ENCODE assay signal across 8 cellular contexts in the genomic region with DNA sequence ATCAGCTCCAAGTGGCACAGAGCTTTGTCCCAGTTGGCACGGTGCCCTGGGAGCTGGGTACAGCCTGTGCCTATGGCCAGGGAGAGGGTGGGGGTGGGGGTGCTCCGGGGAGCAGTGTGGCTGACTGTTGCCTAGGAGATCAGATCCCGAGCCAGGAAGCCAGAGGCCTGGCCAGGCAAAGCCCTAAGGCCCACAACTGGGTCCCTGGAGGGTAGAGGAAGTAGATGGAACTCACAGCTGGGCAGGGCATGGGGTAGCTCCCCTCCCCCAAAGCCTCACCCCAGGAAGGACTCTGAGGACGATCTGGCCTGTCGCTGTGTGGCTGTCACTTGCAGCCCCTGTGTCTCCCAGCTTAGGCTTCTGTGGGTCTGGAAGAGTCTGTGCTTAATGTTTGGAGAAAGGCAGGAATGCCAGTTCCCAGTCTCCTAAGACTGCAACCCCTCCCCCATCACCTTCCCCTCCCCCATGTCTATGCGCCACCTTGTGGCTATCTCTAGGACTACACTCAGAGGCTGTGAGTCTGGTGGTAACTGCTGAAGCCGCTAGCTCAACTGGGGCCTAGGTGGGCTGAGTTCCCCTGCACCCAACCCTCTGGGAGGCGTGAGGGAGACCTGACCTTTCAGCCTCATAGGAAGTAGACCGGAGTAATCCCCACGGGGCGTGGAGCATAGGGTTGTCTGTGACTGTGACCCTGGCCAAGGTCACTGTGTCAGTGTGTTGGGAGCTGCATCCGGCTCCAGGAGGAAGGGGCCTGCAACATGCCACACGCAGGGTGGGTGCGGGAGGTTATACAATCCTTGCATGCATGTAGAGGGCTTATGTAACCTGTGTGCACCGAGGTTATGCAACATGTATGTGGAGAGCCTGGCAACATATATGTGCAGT. TPM values are rescaled to one million over a fixed set of nuclear protein-coding genes. Genes with fewer than 3 reads are reported as not detected.
DNase-seq lines count a peak whose midpoint lies in the region; ATAC-seq and TF ChIP-seq lines count a peak whose summit lies in the region.

No MANE protein-coding gene starts in this region.

- H3K4me3 ChIP-seq in mucosa of descending colon = no peak overlapping the region

- no peaks in the 10 kb centered on the region for H3K27me3 Mint-ChIP-seq in activated CD8-positive, alpha-beta T cell treated with anti-CD3 and anti-CD28 coated beads for 36 hours
- H3K27me3 Mint-ChIP-seq in effector memory CD8-positive, alpha-beta T cell = no peaks in the 10 kb centered on the region
- H3K27me3 Mint-ChIP-seq in stimulated activated memory B cell treated with anti-CD40 and anti-IgM and Interleukin-4, amounts not matched to agents 10 μg/mL and 1 μg/mL and 100 μg/mL, for 72 hours = no peaks in the 10 kb centered on the region

- H3K9me3 Mint-ChIP-seq in activated CD8-positive, alpha-beta T cell treated with anti-CD3 and anti-CD28 coated beads for 36 hours = no peaks in the 10 kb centered on the region
- no peaks in the 10 kb centered on the region for H3K9me3 Mint-ChIP-seq in effector memory CD8-positive, alpha-beta T cell
- H3K9me3 Mint-ChIP-seq in stimulated activated memory B cell treated with anti-CD40 and anti-IgM and Interleukin-4, amounts not matched to agents 10 μg/mL and 1 μg/mL and 100 μg/mL, for 72 hours = no peaks in the 10 kb centered on the region

- intact Hi-C loops in activated CD8-positive, alpha-beta T cell treated with anti-CD3 and anti-CD28 coated beads for 36 hours (cut with micrococcal nuclease) = no loop called here
- intact Hi-C loops in mucosa of descending colon (cut with DNase I, micrococcal nuclease) = no loop called here

- peaks cover 31% of the 10 kb centered on the region for H3K4me1 Mint-ChIP-seq in activated CD8-positive, alpha-beta T cell treated with anti-CD3 and anti-CD28 coated beads for 36 hours (ENCODE audit: low read depth)
- peaks cover 41 to 45% of the 10 kb centered on the region in 2 donors for H3K4me1 Mint-ChIP-seq in effector memory CD8-positive, alpha-beta T cell (ENCODE audit: low read depth in 2 of 2)
- H3K4me1 Mint-ChIP-seq in stimulated activated memory B cell treated with anti-CD40 and anti-IgM and Interleukin-4, amounts not matched to agents 10 μg/mL and 1 μg/mL and 100 μg/mL, for 72 hours = peaks cover 40% of the 10 kb centered on the region

- POLR2A ChIA-PET in activated CD8-positive, alpha-beta T cell treated with anti-CD3 and anti-CD28 coated beads for 36 hours (lab: Charles Lee) = interaction anchor here (0.6 to 2.1 kb wide), 12 partner anchors 9 to 274 kb away, joined by 3 to 9 read pairs (median 4); a partner anchor contains a TSS

- peaks cover 61% of the 10 kb centered on the region for H3K4me1 ChIP-seq in mucosa of descending colon (ENCODE audit: low read depth)

- H3K27ac Mint-ChIP-seq in activated CD8-positive, alpha-beta T cell treated with anti-CD3 and anti-CD28 coated beads for 36 hours = peak overlapping the region; percentile 47
- H3K27ac Mint-ChIP-seq in effector memory CD8-positive, alpha-beta T cell = no peak overlapping the region
- H3K27ac Mint-ChIP-seq in stimulated activated memory B cell treated with anti-CD40 and anti-IgM and Interleukin-4, amounts not matched to agents 10 μg/mL and 1 μg/mL and 100 μg/mL, for 72 hours = no peak overlapping the region

- DNase-seq in GM13976 (ENCODE audit: low spot score) (peak; percentile 79), NCI-H345 treated with DMSO at 0.1 percent for 48 hours (lab: John Stamatoyannopoulos, UW; ENCODE audit: unreplicated experiment) (peak; percentile 41), mucosa of descending colon (peak; percentile 85 to 89 (median 88)), epidermal melanocyte (ENCODE audit: insufficient read length, low spot score) (no peak)
- DNase-seq in activated CD8-positive, alpha-beta T cell treated with anti-CD3 and anti-CD28 coated beads for 36 hours = peak; percentile 73
- peak; percentile 68 to 71 (median 71) for DNase-seq in effector memory CD8-positive, alpha-beta T cell

- H3K36me3 ChIP-seq in mucosa of descending colon (ENCODE audit: low read depth) = no peaks in the 10 kb centered on the region

- CTCF ChIA-PET in activated CD8-positive, alpha-beta T cell treated with anti-CD3 and anti-CD28 coated beads for 36 hours (lab: Charles Lee) = interaction anchor here (0.6 to 6.9 kb wide), 41 partner anchors 9 to 644 kb away, joined by 3 to 168 read pairs (median 5); a partner anchor contains a TSS

- no peaks in the 10 kb centered on the region for H3K9me3 ChIP-seq in mucosa of descending colon

- ATAC-seq in activated CD8-positive, alpha-beta T cell treated with anti-CD3 and anti-CD28 coated beads for 36 hours = peak; percentile 93
- peak; percentile 92 for ATAC-seq in effector memory CD8-positive, alpha-beta T cell (replicated peaks)
- peak; percentile 63 for ATAC-seq in mucosa of descending colon
- peak; percentile 75 for ATAC-seq in stimulated activated memory B cell treated with anti-CD40 and anti-IgM and Interleukin-4, amounts not matched to agents 10 μg/mL and 1 μg/mL and 100 μg/mL, for 72 hours

- no peak overlapping the region for H3K27ac ChIP-seq in 22Rv1

- H3K36me3 Mint-ChIP-seq in activated CD8-positive, alpha-beta T cell treated with anti-CD3 and anti-CD28 coated beads for 36 hours (ENCODE audit: low read depth) = no peaks in the 10 kb centered on the region
- peaks cover 25% of the 10 kb centered on the region for H3K36me3 Mint-ChIP-seq in effector memory CD8-positive, alpha-beta T cell (ENCODE audit: insufficient read depth)
- no peaks in the 10 kb centered on the region for H3K36me3 Mint-ChIP-seq in stimulated activated memory B cell treated with anti-CD40 and anti-IgM and Interleukin-4, amounts not matched to agents 10 μg/mL and 1 μg/mL and 100 μg/mL, for 72 hours

- peak; percentile 91 for TF ChIP-seq CTCF in 22Rv1 (IDR thresholded peaks at IDR 0.05)
- TF ChIP-seq CTCF in GM13976 (IDR thresholded peaks at IDR 0.05; ENCODE audit: borderline replicate concordance, control extremely low read depth, extremely low read depth, insufficient read depth, missing control alignments) = peak; percentile 82
- TF ChIP-seq CTCF in activated CD8-positive, alpha-beta T cell treated with anti-CD3 and anti-CD28 coated beads for 36 hours (IDR thresholded peaks at IDR 0.05) = peak; percentile 91
- peak; percentile 77 for TF ChIP-seq CTCF in mucosa of descending colon (IDR thresholded peaks at IDR 0.05)

- in situ Hi-C loops in GM13976 (cut with MboI; ENCODE audit: low sequenced_read_pairs, unreplicated experiment) = no loop called here

- no peak overlapping the region for H3K4me3 Mint-ChIP-seq in activated CD8-positive, alpha-beta T cell treated with anti-CD3 and anti-CD28 coated beads for 36 hours
- H3K4me3 Mint-ChIP-seq in effector memory CD8-positive, alpha-beta T cell = peak overlapping the region in 1 of 2 donors; percentile 63
- H3K4me3 Mint-ChIP-seq in stimulated activated memory B cell treated with anti-CD40 and anti-IgM and Interleukin-4, amounts not matched to agents 10 μg/mL and 1 μg/mL and 100 μg/mL, for 72 hours = no peak overlapping the region

RNA-seq across cellular contexts. Expression of a gene that starts 12.7 kb away (rescaled TPM):
- 10 to 100 TPM; 11.1 to 13.8 TPM for total RNA-seq in activated CD8-positive, alpha-beta T cell treated with anti-CD3 and anti-CD28 coated beads for 36 hours
- 100 to 1,000 TPM in 1 of 3 donors, 10 to 100 TPM in 2; 56.8 to 114 (median 60.0) TPM for total RNA-seq in mucosa of descending colon

RNA-seq across cellular contexts. Expression of a gene that starts 21.2 kb away (rescaled TPM):
- total RNA-seq in activated CD8-positive, alpha-beta T cell treated with anti-CD3 and anti-CD28 coated beads for 36 hours = 10 to 100 TPM; 90.2 to 96.4 TPM
- total RNA-seq in mucosa of descending colon = 10 to 100 TPM; 76.6 to 90.2 (median 87.4) TPM

RNA-seq across cellular contexts. Expression of a gene that starts 24.9 kb away (rescaled TPM):
- total RNA-seq in activated CD8-positive, alpha-beta T cell treated with anti-CD3 and anti-CD28 coated beads for 36 hours = 1 to 10 TPM; 6.0 to 6.5 TPM
- 10 to 100 TPM in 2 of 3 donors, 1 to 10 TPM in 1; 9.3 to 15.0 (median 14.8) TPM for total RNA-seq in mucosa of descending colon

RNA-seq across cellular contexts. Expression of a gene that starts 46.3 kb away (rescaled TPM):
- 10 to 100 TPM; 69.0 to 70.1 TPM for total RNA-seq in activated CD8-positive, alpha-beta T cell treated with anti-CD3 and anti-CD28 coated beads for 36 hours
- 10 to 100 TPM; 83.7 to 100.0 (median 85.3) TPM for total RNA-seq in mucosa of descending colon
